ENCODE assay signal across 34 cellular contexts in the genomic region with DNA sequence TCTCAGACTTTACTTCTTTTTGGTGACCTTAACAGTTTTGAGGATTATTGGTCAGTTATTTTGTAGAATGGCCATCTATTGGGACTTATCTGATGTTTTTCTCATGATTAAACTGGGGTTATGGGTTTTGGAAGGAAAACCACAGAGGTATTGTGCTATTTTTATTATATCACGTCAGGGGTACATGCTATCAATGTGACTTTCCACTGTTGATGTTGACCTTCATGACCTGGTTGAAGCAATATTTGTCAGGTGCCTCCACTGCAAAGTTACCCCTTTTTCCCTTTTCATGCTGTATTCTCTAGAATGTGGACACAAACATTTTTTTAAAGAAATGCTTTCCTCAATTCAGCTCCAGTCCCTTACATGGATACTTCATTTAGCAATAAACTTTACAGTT.
"Had no signal": no experiment of that assay in that cellular context is flagged by ENCODE, and none has a peak within 500 bp of the region (broad histone marks: within the 10 kb centered on the region; RNA-seq: fewer than 3 reads in every experiment).

No MANE protein-coding gene starts in this region.

- ATAC-seq: activated CD4-positive, CD25-positive, alpha-beta regulatory T cell treated with anti-CD3 and anti-CD28 coated beads, Interleukin-2, amount 50 U/mL, for 24 hours; activated CD8-positive, alpha-beta T cell treated with anti-CD3 and anti-CD28 coated beads for 36 hours; activated naive CD8-positive, alpha-beta T cell treated with anti-CD3 and anti-CD28 coated beads, Interleukin-2, amount 50 U/mL, for 24 hours; activated T-cell treated with anti-CD3 and anti-CD28 coated beads, Interleukin-2, amount 50 U/mL, for 4 hours; activated T-helper 17 cell treated with anti-CD3 and anti-CD28 coated beads, Interleukin-2, amount 50 U/mL, for 72 hours; body of pancreas; gastroesophageal sphincter; T-helper 17 cell had no signal

- H3K36me3 Mint-ChIP-seq: activated naive CD8-positive, alpha-beta T cell treated with anti-CD3 and anti-CD28 coated beads for 36 hours had no signal

- FAIRE-seq: endometrium, endothelial cell of umbilical vein had no signal

- H3K27me3 ChIP-seq: adrenal gland, body of pancreas, colonic mucosa, esophagus squamous epithelium, gastroesophageal sphincter had no signal

- H3K36me3 ChIP-seq: adrenal gland, colonic mucosa, esophagus squamous epithelium, gastroesophageal sphincter, WERI-Rb-1 had no signal

- H3K4me3 ChIP-seq: adrenal gland, body of pancreas, colonic mucosa, esophagus squamous epithelium, gastroesophageal sphincter had no signal

- H3K27ac ChIP-seq: adrenal gland, body of pancreas, colonic mucosa, epithelial cell of prostate, esophagus squamous epithelium, gastroesophageal sphincter, WERI-Rb-1 had no signal

- H3K9me3 Mint-ChIP-seq: activated B cell treated with CpG ODN at 0.5 μM for 24 hours; activated CD8-positive, alpha-beta T cell treated with anti-CD3 and anti-CD28 coated beads for 36 hours; activated naive CD8-positive, alpha-beta T cell treated with anti-CD3 and anti-CD28 coated beads for 36 hours; activated naive CD8-positive, alpha-beta T cell treated with anti-CD3 and anti-CD28 coated beads, Interleukin-2, amount 50 U/mL, for 24 hours; activated T-cell treated with anti-CD3 and anti-CD28 coated beads, Interleukin-2, amount 50 U/mL, for 4 hours; activated T-helper 17 cell treated with anti-CD3 and anti-CD28 coated beads, Interleukin-2, amount 50 U/mL, for 72 hours; T-helper 2 cell treated with Interferon-gamma antibody and Interleukin-4, amounts not matched to agents 5 μg/mL and 100 μg/mL, for 36 hours had no signal

- H3K27ac Mint-ChIP-seq: activated B cell treated with CpG ODN at 0.5 μM for 24 hours; activated CD8-positive, alpha-beta T cell treated with anti-CD3 and anti-CD28 coated beads for 36 hours; activated naive CD8-positive, alpha-beta T cell treated with anti-CD3 and anti-CD28 coated beads for 36 hours; activated naive CD8-positive, alpha-beta T cell treated with anti-CD3 and anti-CD28 coated beads, Interleukin-2, amount 50 U/mL, for 24 hours; activated T-helper 17 cell treated with anti-CD3 and anti-CD28 coated beads, Interleukin-2, amount 50 U/mL, for 72 hours; T-helper 17 cell; T-helper 2 cell treated with Interferon-gamma antibody and Interleukin-4, amounts not matched to agents 5 μg/mL and 100 μg/mL, for 36 hours had no signal

- H3K4me1 ChIP-seq: body of pancreas, colonic mucosa had no signal

- H3K9me3 ChIP-seq: adrenal gland, body of pancreas, colonic mucosa, esophagus squamous epithelium, gastroesophageal sphincter had no signal

- DNase-seq: activated B cell treated with CpG ODN at 0.5 μM for 24 hours; activated CD4-positive, alpha-beta T cell treated with anti-CD3 and anti-CD28 coated beads for 48 hours; activated CD4-positive, alpha-beta T cell treated with anti-CD3 and anti-CD28 coated beads, Interleukin-2, amount 50 U/mL, for 1 hour; activated CD4-positive, alpha-beta T cell treated with anti-CD3 and anti-CD28 coated beads, Interleukin-2, amount 50 U/mL, for 48 hours; activated CD8-positive, alpha-beta memory T cell treated with anti-CD3 and anti-CD28 coated beads for 24 hours; activated CD8-positive, alpha-beta T cell treated with anti-CD3 and anti-CD28 coated beads for 36 hours; activated effector memory CD4-positive, alpha-beta T cell treated with Interleukin-2 at 50 U/mL for 16 hours; activated gamma-delta T cell treated with Interleukin-2 at 50 U/mL for 16 hours; activated naive CD4-positive, alpha-beta T cell treated with anti-CD3 and anti-CD28 coated beads, Interleukin-2, amount 50 U/mL, for 16 hours; activated naive CD4-positive, alpha-beta T cell treated with Interleukin-2 at 50 U/mL for 16 hours; activated naive CD8-positive, alpha-beta T cell treated with anti-CD3 and anti-CD28 coated beads for 36 hours; activated naive CD8-positive, alpha-beta T cell treated with anti-CD3 and anti-CD28 coated beads, Interleukin-2, amount 50 U/mL, for 24 hours; activated T-cell treated with anti-CD3 and anti-CD28 coated beads, Interleukin-2, amount 50 U/mL, for 4 hours; adrenal gland; amygdala; aorta; body of pancreas; central memory CD4-positive, alpha-beta T cell; cerebellar nuclear complex; colonic mucosa; effector CD8-positive, alpha-beta T cell; esophagus squamous epithelium; foreskin melanocyte; T-helper 1 cell; T-helper 17 cell; T1000; WERI-Rb-1 had no signal
